In genomic region chr12:27817761-27818160, GRCh38 we compare ENCODE assay signal across 29 cellular contexts. TPM values are rescaled to one million over a fixed set of nuclear protein-coding genes. Genes with fewer than 3 reads are reported as not detected.
"Had no signal": no experiment of that assay in that cellular context is flagged by ENCODE, and none has a peak within 500 bp of the region (broad histone marks: within the 10 kb centered on the region; RNA-seq: fewer than 3 reads in every experiment).

No MANE protein-coding gene starts in this region.

- H3K27me3 Mint-ChIP-seq: stimulated activated memory B cell treated with anti-CD40 and anti-IgM and Interleukin-4, amounts not matched to agents 10 μg/mL and 1 μg/mL and 100 μg/mL, for 72 hours had no signal

- H3K4me1 ChIP-seq: colonic mucosa, neural progenitor cell had no signal

- H3K4me3 ChIP-seq: colonic mucosa, dorsolateral prefrontal cortex, gastroesophageal sphincter, hepatocyte, neural progenitor cell, right atrium auricular region, tibial artery had no signal

- H3K4me1 Mint-ChIP-seq: neural progenitor cell had no signal

- H3K9me3 ChIP-seq: colonic mucosa, gastroesophageal sphincter, right atrium auricular region, tibial artery had no signal

- H3K36me3 Mint-ChIP-seq: activated naive CD4-positive, alpha-beta T cell treated with anti-CD3 and anti-CD28 coated beads, Interleukin-2, amount 50 U/mL, for 72 hours; mesothelial cell of epicardium; naive thymus-derived CD8-positive, alpha-beta T cell; neural progenitor cell; stimulated activated memory B cell treated with anti-CD40 and anti-IgM and Interleukin-4, amounts not matched to agents 10 μg/mL and 1 μg/mL and 100 μg/mL, for 72 hours had no signal

- DNase-seq: activated CD4-positive, alpha-beta T cell treated with anti-CD3 and anti-CD28 coated beads for 4 hours; activated CD4-positive, alpha-beta T cell treated with anti-CD3 and anti-CD28 coated beads, Interleukin-2, amount 50 U/mL, for 4 hours; activated naive CD4-positive, alpha-beta T cell; activated T-cell treated with anti-CD3 and anti-CD28 coated beads for 4 hours; activated T-cell treated with anti-CD3 and anti-CD28 coated beads, Interleukin-2, amount 50 U/mL, for 72 hours; cerebellar nuclear complex; dorsolateral prefrontal cortex; effector memory CD4-positive, alpha-beta T cell; erythroblast; left cardiac atrium; naive thymus-derived CD8-positive, alpha-beta T cell; small intestine; stimulated activated CD4-positive, alpha-beta T cell treated with anti-CD3 and anti-CD28 coated beads, Interleukin-4, amount 100 ng/mL, for 24 hours; stimulated activated naive CD8-positive, alpha-beta T cell treated with anti-CD3 and anti-CD28 coated beads, Interleukin-15, amount 100 ng/mL, for 72 hours; T-helper 1 cell; tibial artery had no signal

- ATAC-seq: activated naive CD4-positive, alpha-beta T cell treated with anti-CD3 and anti-CD28 coated beads, Interleukin-2, amount 50 U/mL, for 72 hours; activated T-cell treated with anti-CD3 and anti-CD28 coated beads, Interleukin-2, amount 50 U/mL, for 72 hours; naive thymus-derived CD8-positive, alpha-beta T cell; stimulated activated memory B cell treated with anti-CD40 and anti-IgM and Interleukin-4, amounts not matched to agents 10 μg/mL and 1 μg/mL and 100 μg/mL, for 72 hours; stimulated activated naive CD8-positive, alpha-beta T cell treated with anti-CD3 and anti-CD28 coated beads, Interleukin-15, amount 100 ng/mL, for 72 hours had no signal

- H3K36me3 ChIP-seq: colonic mucosa, gastroesophageal sphincter, neural progenitor cell, right atrium auricular region, tibial artery had no signal

- H3K27ac Mint-ChIP-seq: activated naive CD4-positive, alpha-beta T cell treated with anti-CD3 and anti-CD28 coated beads, Interleukin-2, amount 50 U/mL, for 72 hours; activated T-cell treated with anti-CD3 and anti-CD28 coated beads, Interleukin-2, amount 50 U/mL, for 72 hours; mesothelial cell of epicardium; naive thymus-derived CD8-positive, alpha-beta T cell; neural progenitor cell; stimulated activated memory B cell treated with anti-CD40 and anti-IgM and Interleukin-4, amounts not matched to agents 10 μg/mL and 1 μg/mL and 100 μg/mL, for 72 hours; stimulated activated naive CD8-positive, alpha-beta T cell treated with anti-CD3 and anti-CD28 coated beads, Interleukin-15, amount 100 ng/mL, for 72 hours had no signal

- H3K27me3 ChIP-seq: colonic mucosa, dorsolateral prefrontal cortex, gastroesophageal sphincter, hepatocyte, neural progenitor cell, right atrium auricular region, tibial artery had no signal

- H3K4me3 Mint-ChIP-seq: activated T-cell treated with anti-CD3 and anti-CD28 coated beads, Interleukin-2, amount 50 U/mL, for 72 hours; mesothelial cell of epicardium; neural progenitor cell; stimulated activated memory B cell treated with anti-CD40 and anti-IgM and Interleukin-4, amounts not matched to agents 10 μg/mL and 1 μg/mL and 100 μg/mL, for 72 hours; stimulated activated naive CD8-positive, alpha-beta T cell treated with anti-CD3 and anti-CD28 coated beads, Interleukin-15, amount 100 ng/mL, for 72 hours had no signal

- H3K27ac ChIP-seq: dorsolateral prefrontal cortex, hepatocyte, neural progenitor cell, right atrium auricular region, tibial artery, VCaP had no signal

RNA-seq across cellular contexts. Expression of gene MANSC4, which starts 37.7 kb away (rescaled TPM):
- total RNA-seq: activated naive CD4-positive, alpha-beta T cell treated with anti-CD3 and anti-CD28 coated beads, Interleukin-2, amount 50 U/mL, for 72 hours; activated T-cell treated with anti-CD3 and anti-CD28 coated beads, Interleukin-2, amount 50 U/mL, for 72 hours; colonic mucosa; gastroesophageal sphincter; left cardiac atrium; liver; naive thymus-derived CD8-positive, alpha-beta T cell; omental fat pad; pulmonary artery endothelial cell; right atrium auricular region; urinary bladder had no signal
- polyA plus RNA-seq: hepatocyte; liver; naive thymus-derived CD8-positive, alpha-beta T cell; small intestine; urinary bladder had no signal
